Comparison of ENCODE assay signal across 8 cellular contexts in the genomic region with DNA sequence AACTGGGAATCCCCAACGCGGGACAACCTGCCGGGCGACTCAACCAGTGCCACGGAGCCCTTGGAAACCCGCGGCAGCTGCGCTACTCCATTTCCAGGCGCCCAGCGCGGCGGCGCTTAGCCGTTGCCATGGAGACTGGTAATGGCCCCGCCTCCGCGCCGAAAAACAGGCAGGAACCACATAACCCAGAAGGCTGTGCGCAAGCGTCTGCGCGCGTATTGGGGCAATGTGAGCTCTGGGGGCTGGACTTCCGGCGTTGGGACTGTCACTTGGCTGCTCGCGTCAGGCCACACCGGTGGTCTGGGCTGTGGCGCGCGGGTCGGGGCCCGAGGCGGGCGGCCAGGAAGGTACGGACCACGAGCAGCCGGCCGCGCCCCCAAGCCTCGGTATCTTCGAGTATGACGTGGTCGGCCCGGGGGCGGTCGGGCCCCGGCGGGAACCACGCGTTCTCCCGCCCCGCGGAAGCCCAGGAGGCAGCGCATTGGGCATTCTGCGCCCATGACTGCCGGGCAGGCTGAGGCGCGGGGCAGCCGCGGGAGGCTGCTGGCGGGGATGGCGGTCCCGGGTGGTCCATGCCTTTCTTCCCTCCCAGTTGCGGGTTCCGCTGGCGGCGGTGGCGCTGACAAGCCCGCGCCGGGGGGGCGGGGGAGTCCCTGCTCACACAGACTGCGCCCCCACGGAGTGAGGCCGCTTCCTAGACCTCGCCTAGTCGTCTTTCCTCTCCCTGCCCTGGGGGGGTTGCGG. TPM values are rescaled to one million over a fixed set of nuclear protein-coding genes. Genes with fewer than 3 reads are reported as not detected.
DNase-seq lines count a peak whose midpoint lies in the region; ATAC-seq, FAIRE-seq and TF ChIP-seq lines count a peak whose summit lies in the region.

Gene ZNF324B, plus strand, starts transcription at position 265 of the 744 bp plus-strand sequence. CDS start 2,080 bp downstream, outside the sequence.

- no peaks in the 10 kb centered on the region for H3K79me2 ChIP-seq in H1 (ENCODE audit: control insufficient read depth in 1 of 2, insufficient read depth in 2 of 2, low read length in 2 of 2)

- H2AFZ ChIP-seq in H1 (ENCODE audit: low read length): peak within 1 kb of the TSS; percentile 95
- H2AFZ ChIP-seq in mesenchymal stem cell (ENCODE audit: low read depth, low read length): peak within 1 kb of the TSS; percentile 83

- no peak for TF ChIP-seq POLR2A in H1 (IDR thresholded peaks at IDR 0.05; ENCODE audit: control extremely low read depth in 1 of 2, low read depth in 2 of 2, low read length in 2 of 2)

- H3K27me3 ChIP-seq in H1 (replicated peaks in 1 of 4; ENCODE audit: control insufficient read depth in 3 of 4, extremely low read depth in 1 of 4, insufficient read depth in 3 of 4, low read length in 3 of 4) (peaks cover 0 to 12% (median 6%) of the 10 kb centered on the region in 4 experiments; a peak in 3 of 7 replicates), mesenchymal stem cell (ENCODE audit: control insufficient read depth in 1 of 2, insufficient read depth in 1 of 2, low read length in 2 of 2) (no peaks in the 10 kb centered on the region)

- no peaks in the 10 kb centered on the region for H4K20me1 ChIP-seq in H1 (replicated peaks in 1 of 2; ENCODE audit: control insufficient read depth in 1 of 2, insufficient read depth in 2 of 2, low read length in 2 of 2)

- H3K4me1 ChIP-seq in H1 (replicated peaks in 1 of 4; ENCODE audit: control insufficient read depth in 3 of 4, insufficient read depth in 4 of 4, low read length in 3 of 4) (no peaks in the 10 kb centered on the region), mesenchymal stem cell (ENCODE audit: control insufficient read depth, insufficient read depth, low read depth, low read length) (peaks cover 5% of the 10 kb centered on the region)

- H3K18ac ChIP-seq in H1 (ENCODE audit: extremely low read depth, low read length) (no peak within 1 kb of the TSS), mesenchymal stem cell (ENCODE audit: low read depth in 1 of 2, low read length in 2 of 2) (peak within 1 kb of the TSS; percentile 37 to 45)

- H2BK20ac ChIP-seq in H1 (ENCODE audit: low read length): no peak within 1 kb of the TSS

- 0% methylated on average over 64 of the region's 79 CpGs; no CpG with 5 or more reads in 1 of the 2 experiments for WGBS in H1 (ENCODE audit: extremely low coverage in 1 of 2, insufficient coverage in 1 of 2, insufficient read length in 1 of 2, insufficient replicate concordance in 2 of 2, low coverage in 1 of 2, low lambda C conversion rate in 2 of 2, missing lambda C conversion rate in 1 of 2), 2 experiments
- under 1% methylated on average over 77 of the region's 79 CpGs for WGBS in mesenchymal stem cell

- H3K23ac ChIP-seq in H1 (ENCODE audit: insufficient read length) (no peak within 1 kb of the TSS), mesenchymal stem cell (ENCODE audit: low read length in 2 of 2) (peak within 1 kb of the TSS in 1 of 2 experiments; percentile 27)

- TF ChIP-seq CTCF in H1 (IDR thresholded peaks at IDR 0.05; ENCODE audit: control extremely low read depth in 1 of 3, insufficient read depth in 1 of 3, low read depth in 1 of 3, low read length in 3 of 3): peak in 1 of 3 experiments; percentile 16; a peak in 1 of 4 replicates

- peak; percentile 83 for ATAC-seq in GM21367 (IDR thresholded peaks at IDR 0.05; ENCODE audit: unreplicated experiment)

- no peak for FAIRE-seq in H1 (lab: Jason Lieb, UNC)

- H3K36me3 ChIP-seq in H1 (ENCODE audit: control insufficient read depth in 2 of 4, insufficient read depth in 4 of 4, low read length in 3 of 4): peaks cover 0 to 4% (median under 1%) of the 10 kb centered on the region in 4 experiments; a peak in 2 of 8 replicates
- peaks cover 20 to 27% of the 10 kb centered on the region in 2 experiments for H3K36me3 ChIP-seq in mesenchymal stem cell (ENCODE audit: control insufficient read depth in 1 of 2, insufficient read depth in 2 of 2, low read depth in 1 of 2, low read length in 2 of 2)

- H4K8ac ChIP-seq in H1 (ENCODE audit: extremely low read depth, insufficient read depth, low read length) (no peak within 1 kb of the TSS; the same call in 1 of the 2 replicates), mesenchymal stem cell (ENCODE audit: low read length) (peak within 1 kb of the TSS; percentile 27)

- POLR2A ChIA-PET in activated CD8-positive, alpha-beta memory T cell treated with anti-CD3 and anti-CD28 coated beads for 36 hours (lab: Charles Lee): interaction anchor here (1.0 kb wide), 1 partner anchor 12 kb away, joined by 3 read pairs; the partner anchor contains the start of gene ZNF132
- POLR2A ChIA-PET in H1 (lab: Charles Lee; ENCODE audit: partially characterized antibody): interaction anchor here (0.8 to 3.1 kb wide), 8 partner anchors 9 to 449 kb away, joined by 3 to 13 read pairs (median 3); partner anchors contain the start of genes ZNF132, ZNF446, ZNF584 and ZNF606

- H3K4me2 ChIP-seq in H1 (ENCODE audit: insufficient read depth in 1 of 2, low read depth in 2 of 2, low read length in 2 of 2): peak within 1 kb of the TSS; percentile 65 to 86
- peak within 1 kb of the TSS; percentile 99 for H3K4me2 ChIP-seq in mesenchymal stem cell (ENCODE audit: low read length, poor library complexity, severe bottlenecking)

- H2BK5ac ChIP-seq in H1 (ENCODE audit: low read depth, low read length): no peak within 1 kb of the TSS
- no peak within 1 kb of the TSS for H2BK5ac ChIP-seq in mesenchymal stem cell (ENCODE audit: low read depth, low read length, poor library complexity, severe bottlenecking)

- H3K14ac ChIP-seq in H1 (ENCODE audit: insufficient read length): no peak within 1 kb of the TSS
- peak within 1 kb of the TSS in 1 of 2 experiments; percentile 6 for H3K14ac ChIP-seq in mesenchymal stem cell (ENCODE audit: low read length in 2 of 2)

- H3K9ac ChIP-seq in H1 (replicated peaks in 1 of 4; ENCODE audit: extremely low read depth in 1 of 4, low read depth in 3 of 4, low read length in 3 of 4) (peak within 1 kb of the TSS in 2 of 4 experiments; percentile 29 to 72; a peak in 3 of 7 replicates), mesenchymal stem cell (ENCODE audit: low read length) (peak within 1 kb of the TSS; percentile 88)

- H3K4me3 ChIP-seq in H1 (ENCODE audit: extremely low read depth in 1 of 4, insufficient read depth in 2 of 4, low read depth in 3 of 4, low read length in 4 of 4) (peak within 1 kb of the TSS; percentile 74 to 81 (median 80)), mesenchymal stem cell (ENCODE audit: insufficient read depth in 1 of 2, low read depth in 1 of 2, low read length in 2 of 2) (peak within 1 kb of the TSS; percentile 84 to 88)

- H3K27ac ChIP-seq in H1 (ENCODE audit: low read depth, low read length) (no peak within 1 kb of the TSS), mesenchymal stem cell (ENCODE audit: low read length, poor library complexity, severe bottlenecking) (no peak within 1 kb of the TSS)

- H3K4ac ChIP-seq in H1 (replicated peaks; ENCODE audit: insufficient read length, low read depth, low read length): no peak within 1 kb of the TSS
- no peak within 1 kb of the TSS for H3K4ac ChIP-seq in mesenchymal stem cell (ENCODE audit: low read depth in 1 of 2, low read length in 2 of 2)

- H3K23me2 ChIP-seq in H1 (ENCODE audit: low read depth, low read length): peaks cover 5% of the 10 kb centered on the region; the same call in 1 of the 2 replicates

- H3K9me3 ChIP-seq in H1 (ENCODE audit: insufficient read depth in 2 of 2, low read depth in 1 of 2, low read length in 1 of 2) (peaks cover 14 to 17% of the 10 kb centered on the region in 2 experiments), mesenchymal stem cell (ENCODE audit: control insufficient read depth, low read length) (no peaks in the 10 kb centered on the region)

- TF ChIP-seq EP300 in H1 (IDR thresholded peaks at IDR 0.05; ENCODE audit: borderline replicate concordance in 1 of 2, low read depth in 2 of 2, low read length in 2 of 2): no peak

- H3K56ac ChIP-seq in H1 (replicated peaks; ENCODE audit: insufficient read length, low read depth, low read length): no peak within 1 kb of the TSS

- H2BK15ac ChIP-seq in H1 (ENCODE audit: low read length) (no peak within 1 kb of the TSS), mesenchymal stem cell (ENCODE audit: low read depth, poor library complexity, severe bottlenecking) (no peak within 1 kb of the TSS)

- H4K5ac ChIP-seq in H1 (ENCODE audit: insufficient read length, low read depth, low read length): no peak within 1 kb of the TSS

- CTCF ChIA-PET in activated CD8-positive, alpha-beta memory T cell treated with anti-CD3 and anti-CD28 coated beads for 36 hours (lab: Charles Lee): interaction anchor here (0.8 to 1.5 kb wide), 2 partner anchors 9 to 11 kb away, joined by 3 read pairs; partner anchors contain the start of gene ZNF132
- CTCF ChIA-PET in H1 (lab: Charles Lee; ENCODE audit: partially characterized antibody): interaction anchor here (0.6 to 1.0 kb wide), 4 partner anchors 12 to 85 kb away, joined by 3 to 4 read pairs (median 3); no protein-coding TSS in a partner anchor

- H2BK120ac ChIP-seq in H1 (replicated peaks; ENCODE audit: low read depth, low read length) (no peak within 1 kb of the TSS), mesenchymal stem cell (ENCODE audit: low read depth, low read length) (no peak within 1 kb of the TSS)

- 0 out of 4 replicates have a peak, but pooled peaks of 1 of the 2 experiments have one; percentile 0 for TF ChIP-seq RAD21 in H1 (IDR thresholded peaks at IDR 0.05 in 1 of 2, conservative IDR thresholded peaks at IDR 0.05 in 1 of 2; ENCODE audit: low read depth in 2 of 2, low read length in 2 of 2)

- H4K91ac ChIP-seq in H1 (replicated peaks; ENCODE audit: insufficient read length, low read length): no peak within 1 kb of the TSS
- H4K91ac ChIP-seq in mesenchymal stem cell (ENCODE audit: low read length): no peak within 1 kb of the TSS

- H2AK5ac ChIP-seq in H1 (ENCODE audit: low read depth, low read length): no peak within 1 kb of the TSS
- no peak within 1 kb of the TSS for H2AK5ac ChIP-seq in mesenchymal stem cell (ENCODE audit: low read length, severe bottlenecking)

- H3K79me1 ChIP-seq in H1 (ENCODE audit: low read depth, low read length): no peaks in the 10 kb centered on the region
- H3K79me1 ChIP-seq in mesenchymal stem cell (replicated peaks; ENCODE audit: low read length, poor library complexity, severe bottlenecking): peaks cover 10% of the 10 kb centered on the region

- DNase-seq in COR-L47 (lab: John Stamatoyannopoulos, UW) (peak; percentile 97), HT1080 (ENCODE audit: low read depth) (peak; percentile 94), NOMO-1 (lab: John Stamatoyannopoulos, UW; ENCODE audit: unreplicated experiment in 2 of 2) (peak; percentile 96 to 99), H1 (ENCODE audit: low read depth in 1 of 2, low spot score in 2 of 2) (peak; percentile 82 to 96), mesenchymal stem cell (peak; percentile 97)
- peak; percentile 95 for DNase-seq in stimulated activated CD8-positive, alpha-beta memory T cell treated with anti-CD3 and anti-CD28 coated beads, Interleukin-12 subunit alpha, Interleukin-12 subunit beta, amount 100 ng/mL, for 24 hours (ENCODE audit: extremely low read depth)

- H2BK12ac ChIP-seq in H1 (ENCODE audit: low read depth, low read length) (no peak within 1 kb of the TSS), mesenchymal stem cell (ENCODE audit: low read length in 2 of 2) (no peak within 1 kb of the TSS)

RNA-seq across cellular contexts. Expression of gene ZNF324B, which starts in this region (rescaled TPM):
- 17.6 and 19.1 TPM in 2 replicates for total RNA-seq in HT1080 (2014; rRNA removed; shearing (Covaris generic))
- 5.7 and 6.9 TPM in 2 replicates for polyA plus RNA-seq in HT1080 (2015; cell fraction: cytosol; rRNA removed)
- polyA plus RNA-seq in HT1080 (2015; cell fraction: nucleus; rRNA removed): 7.4 and 9.9 TPM in 2 replicates
- 10 to 100 TPM; 11.2 to 12.4 TPM for total RNA-seq in activated CD8-positive, alpha-beta memory T cell treated with anti-CD3 and anti-CD28 coated beads for 36 hours
- 5.3 and 6.0 TPM in 2 replicates for total RNA-seq in H1 (2021; fragmentation: NEBNext Ultra II Directional; extraction: Animal tissue kit (Norgen Biotek cat#: 25700))
- 2.9 and 3.5 TPM in 2 replicates for polyA plus RNA-seq in H1 (2011; rRNA removed)
- 3.1 TPM for polyA plus RNA-seq in H1 (2011; cell fraction: cytosol; rRNA removed)
- 3.5 TPM for polyA plus RNA-seq in H1 (2011; cell fraction: nucleus; rRNA removed)
- polyA plus RNA-seq in H1 (2012, experiment 1 of 2): 1.7 to 3.7 TPM (median 3.0 TPM) in 4 replicates
- polyA plus RNA-seq in H1 (2012, experiment 2 of 2): 2.2 TPM
- polyA plus RNA-seq in H1 (2013, experiment 1 of 2): 1.5 TPM
- polyA plus RNA-seq in H1 (2013, experiment 2 of 2): 1.5 TPM
- polyA minus RNA-seq in H1 (2011; rRNA and poly(A)+ RNA removed): 5.6 and 6.6 TPM in 2 replicates
- 4.5 TPM for polyA minus RNA-seq in H1 (2011; cell fraction: cytosol; rRNA and poly(A)+ RNA removed)
- polyA minus RNA-seq in H1 (2011; cell fraction: nucleus; rRNA and poly(A)+ RNA removed): 3.5 TPM
- polyA plus RNA-seq in mesenchymal stem cell (2013, experiment 1 of 2): 2.5 TPM
- 2.0 TPM for polyA plus RNA-seq in mesenchymal stem cell (2013, experiment 2 of 2)
